In the genomic region with DNA sequence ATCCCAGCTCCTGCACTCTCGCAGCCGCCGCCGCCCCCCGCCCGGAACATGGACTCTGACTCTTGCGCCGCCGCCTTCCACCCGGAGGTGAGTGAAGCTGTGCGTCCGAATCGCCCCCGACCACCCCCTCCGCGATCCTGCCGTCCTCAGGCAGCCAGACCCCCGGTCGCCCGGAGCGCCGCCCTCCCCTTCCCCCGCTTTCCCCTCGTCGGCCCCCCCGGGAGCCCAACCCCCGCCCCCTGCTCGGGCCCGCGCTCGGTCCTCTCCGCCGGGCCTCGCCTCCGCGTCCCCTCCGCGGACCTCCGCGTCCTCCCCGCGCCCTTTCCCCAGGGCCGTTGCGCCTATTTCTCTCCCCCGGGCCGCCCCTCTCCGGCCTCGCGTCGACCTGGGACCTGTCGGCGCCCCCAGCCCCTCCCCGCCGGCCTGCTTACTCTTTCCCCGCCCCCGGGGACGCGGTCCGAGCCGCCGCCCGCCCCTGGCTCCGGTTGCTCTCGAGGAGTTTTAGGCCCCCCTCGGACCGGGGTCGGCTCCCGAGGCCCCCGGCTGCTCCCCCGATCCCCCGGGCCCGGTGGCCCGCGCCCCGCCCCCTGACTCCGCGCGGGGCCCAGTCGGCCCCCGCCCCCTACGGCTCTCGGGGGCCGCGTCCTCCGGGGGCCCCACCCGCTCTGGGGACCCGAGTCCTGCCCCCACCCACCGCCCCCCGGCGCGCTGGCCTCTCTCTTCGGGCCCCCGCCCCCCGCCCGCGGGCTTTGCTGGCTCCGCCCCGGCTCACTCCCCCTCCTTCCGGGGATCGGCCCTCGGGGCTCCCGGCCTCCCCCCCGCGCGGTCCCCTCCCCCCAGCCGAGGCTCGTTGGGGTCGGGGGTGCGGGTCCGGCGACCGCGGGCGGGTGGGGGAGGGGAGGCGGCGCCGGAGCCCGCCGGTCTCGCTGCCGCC, we compare ENCODE assay signal across 8 cellular contexts. TPM values are rescaled to one million over a fixed set of nuclear protein-coding genes. Genes with fewer than 3 reads are reported as not detected.
DNase-seq lines count a peak whose midpoint lies in the region; ATAC-seq and TF ChIP-seq lines count a peak whose summit lies in the region.

No MANE protein-coding gene starts in this region.

- H3K36me3 ChIP-seq in NT2/D1 (ENCODE audit: insufficient read depth, insufficient read length, low read length) (peaks cover 28% of the 10 kb centered on the region), osteoblast (ENCODE audit: insufficient read depth, low read length) (peaks cover 19% of the 10 kb centered on the region)

- no peak overlapping the region for H3K27ac ChIP-seq in osteoblast (ENCODE audit: low read depth, low read length)

- peaks cover 34% of the 10 kb centered on the region for H4K20me1 ChIP-seq in osteoblast (ENCODE audit: insufficient read depth, low read length)

- ATAC-seq in HG02970 (IDR thresholded peaks at IDR 0.05; ENCODE audit: low FRiP score, unreplicated experiment), result no peak

- H3K27me3 ChIP-seq in NT2/D1 (ENCODE audit: insufficient read depth, insufficient read length) (peaks cover 3% of the 10 kb centered on the region), osteoblast (ENCODE audit: insufficient read depth, low read length) (no peaks in the 10 kb centered on the region)

- peak overlapping the region; percentile 90 for H3K9ac ChIP-seq in NT2/D1 (ENCODE audit: insufficient read length, low read depth)

- H3K9me3 ChIP-seq in NT2/D1 (ENCODE audit: insufficient read depth, low read length), result no peaks in the 10 kb centered on the region
- H3K9me3 ChIP-seq in osteoblast (ENCODE audit: low read depth, low read length), result no peaks in the 10 kb centered on the region

- DNase-seq in NT2/D1 (ENCODE audit: low read depth, low spot score), result no peak
- DNase-seq in activated naive CD4-positive, alpha-beta T cell treated with anti-CD3 and anti-CD28 coated beads for 36 hours, result peak; percentile 50
- DNase-seq in glomerular visceral epithelial cell (ENCODE audit: extremely low spot score), result peak; percentile 59
- peak; percentile 98 for DNase-seq in osteoblast (ENCODE audit: insufficient read length, low spot score, missing footprints)
- DNase-seq in NCI-H1105 (lab: John Stamatoyannopoulos, UW), result no peak
- no peak for DNase-seq in kidney tubule cell (ENCODE audit: low spot score)

- H3K9me3 Mint-ChIP-seq in activated naive CD4-positive, alpha-beta T cell treated with anti-CD3 and anti-CD28 coated beads for 36 hours, result no peaks in the 10 kb centered on the region

- peaks cover 62% of the 10 kb centered on the region for H3K79me2 ChIP-seq in osteoblast (ENCODE audit: insufficient read depth, low read length)

- peak overlapping the region; percentile 93 for H3K4me3 ChIP-seq in GM08714 (ENCODE audit: low read length)
- H3K4me3 ChIP-seq in NT2/D1 (ENCODE audit: insufficient read length, low read depth), result peak overlapping the region; percentile 73
- H3K4me3 ChIP-seq in osteoblast (ENCODE audit: insufficient read depth, low read length), result peak overlapping the region; percentile 96

- H3K27me3 Mint-ChIP-seq in activated naive CD4-positive, alpha-beta T cell treated with anti-CD3 and anti-CD28 coated beads for 36 hours (ENCODE audit: low read depth), result no peaks in the 10 kb centered on the region

- H3K27ac Mint-ChIP-seq in activated naive CD4-positive, alpha-beta T cell treated with anti-CD3 and anti-CD28 coated beads for 36 hours, result no peak overlapping the region

- peaks cover 17% of the 10 kb centered on the region for H3K4me1 Mint-ChIP-seq in activated naive CD4-positive, alpha-beta T cell treated with anti-CD3 and anti-CD28 coated beads for 36 hours (ENCODE audit: low read depth)

- TF ChIP-seq CTCF in osteoblast (IDR thresholded peaks at IDR 0.05; ENCODE audit: extremely low read depth, low read depth, low read length), result no peak

- H3K4me1 ChIP-seq in NT2/D1 (ENCODE audit: insufficient read depth, insufficient read length) (no peaks in the 10 kb centered on the region), osteoblast (ENCODE audit: insufficient read depth, low read length) (peaks cover 5% of the 10 kb centered on the region)

- CTCF ChIA-PET in activated naive CD4-positive, alpha-beta T cell treated with anti-CD3 and anti-CD28 coated beads for 36 hours (lab: Charles Lee), result interaction anchor here (1.0 kb wide), 1 partner anchor 60 kb away, joined by 3 read pairs; the partner anchor contains the start of gene NOL9

- intact Hi-C loops in activated naive CD4-positive, alpha-beta T cell treated with anti-CD3 and anti-CD28 coated beads for 36 hours (cut with micrococcal nuclease), result no loop called here

- H3K4me2 ChIP-seq in osteoblast (ENCODE audit: insufficient read depth, low read length), result peak overlapping the region; percentile 53

- H2AFZ ChIP-seq in osteoblast (ENCODE audit: low read length), result no peak overlapping the region

- H3K4me3 Mint-ChIP-seq in activated naive CD4-positive, alpha-beta T cell treated with anti-CD3 and anti-CD28 coated beads for 36 hours, result peak overlapping the region; percentile 71

- H3K36me3 Mint-ChIP-seq in activated naive CD4-positive, alpha-beta T cell treated with anti-CD3 and anti-CD28 coated beads for 36 hours (ENCODE audit: low read depth), result peaks cover 10% of the 10 kb centered on the region

RNA-seq across cellular contexts. Expression of gene PHF13, which starts 0.8 kb away (rescaled TPM):
- 10 to 100 TPM; 10.8 to 11.3 TPM for total RNA-seq in activated naive CD4-positive, alpha-beta T cell treated with anti-CD3 and anti-CD28 coated beads for 36 hours
- 13.4 and 16.8 TPM in 2 replicates for total RNA-seq in osteoblast

RNA-seq across cellular contexts. Expression of gene THAP3, which starts 10.4 kb away (rescaled TPM):
- 10 to 100 TPM; 27.3 to 30.9 TPM for total RNA-seq in activated naive CD4-positive, alpha-beta T cell treated with anti-CD3 and anti-CD28 coated beads for 36 hours
- total RNA-seq in osteoblast, result 19.2 and 19.5 TPM in 2 replicates

RNA-seq across cellular contexts. Expression of gene KLHL21, which starts 11.6 kb away (rescaled TPM):
- total RNA-seq in activated naive CD4-positive, alpha-beta T cell treated with anti-CD3 and anti-CD28 coated beads for 36 hours, result 10 to 100 TPM; 21.0 to 23.3 TPM
- 76.3 and 86.1 TPM in 2 replicates for total RNA-seq in osteoblast

RNA-seq across cellular contexts. Expression of gene ZBTB48, which starts 34.5 kb away (rescaled TPM):
- total RNA-seq in activated naive CD4-positive, alpha-beta T cell treated with anti-CD3 and anti-CD28 coated beads for 36 hours, result 10 to 100 TPM; 15.0 to 18.3 TPM
- 11.5 and 14.5 TPM in 2 replicates for total RNA-seq in osteoblast

RNA-seq across cellular contexts. Expression of gene TAS1R1, which starts 59.2 kb away (rescaled TPM):
- total RNA-seq in activated naive CD4-positive, alpha-beta T cell treated with anti-CD3 and anti-CD28 coated beads for 36 hours, result not detected
- total RNA-seq in osteoblast, result under 0.01 and 0.29 TPM in 2 replicates

Comparison
In these comparisons a context has a peak if more than half of its experiments do, and no peak if none do; other contexts are left out.
1. DNase-seq: peak in activated naive CD4-positive, alpha-beta T cell treated with anti-CD3 and anti-CD28 coated beads for 36 hours (single experiment), glomerular visceral epithelial cell (single experiment) and osteoblast (single experiment); none in NT2/D1 (single experiment), NCI-H1105 (single experiment) and kidney tubule cell (single experiment).
2. Peak in every context shown above with its lines, with median percentiles within 50 percentile points of each other: H3K4me3 ChIP-seq.